In the genomic region with DNA sequence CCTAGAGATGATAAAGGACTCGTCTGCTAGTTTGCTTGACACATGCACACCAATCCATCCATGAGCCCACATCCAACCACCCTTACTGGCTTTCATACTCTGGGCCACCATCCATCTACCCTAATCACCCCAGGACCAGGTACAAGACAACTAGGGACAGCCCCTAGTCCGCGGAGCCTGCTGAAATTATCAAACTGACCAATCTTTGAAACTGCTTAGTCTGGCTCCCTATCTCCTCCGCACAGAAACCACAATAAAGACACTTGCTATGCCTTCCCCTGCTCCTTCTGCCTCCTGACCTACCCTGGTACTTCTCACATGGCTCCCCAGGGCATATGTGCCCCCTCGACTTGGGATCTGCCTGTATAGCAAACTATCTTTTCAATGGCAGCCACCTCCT, we compare ENCODE assay signal across 1 cellular context.
TF ChIP-seq lines count a peak whose summit lies in the region.

No MANE protein-coding gene starts in this region.

TF ChIP-seq in K562, 482 proteins besides CTCF, POLR2A, EP300 and RAD21 (continued from another document and continues in another):
- no peak for TF ChIP-seq RNF219 (CRISPR knock-in tag; IDR thresholded peaks at IDR 0.05)
- TF ChIP-seq PBX2 (CRISPR knock-in tag; IDR thresholded peaks at IDR 0.05; ENCODE audit: low read depth): no peak
- no peak for TF ChIP-seq PBX2 (tag; conservative IDR thresholded peaks at IDR 0.05; ENCODE audit: low read depth)
- no peak for TF ChIP-seq HNRNPLL (IDR thresholded peaks at IDR 0.05; ENCODE audit: low read depth, low read length, poor library complexity, severe bottlenecking)
- TF ChIP-seq NR4A1 (CRISPR knock-in tag; IDR thresholded peaks at IDR 0.05): no peak
- TF ChIP-seq NR4A1 (tag; IDR thresholded peaks at IDR 0.05): no peak
- TF ChIP-seq IRF1 (CRISPR knock-in tag; IDR thresholded peaks at IDR 0.05; ENCODE audit: borderline replicate concordance): no peak
- no peak for TF ChIP-seq KAT2B (IDR thresholded peaks at IDR 0.05; ENCODE audit: low read depth, low read length)
- TF ChIP-seq LCOR (CRISPR knock-in tag; IDR thresholded peaks at IDR 0.05): no peak
- no peak for TF ChIP-seq ZNF668 (CRISPR knock-in tag; IDR thresholded peaks at IDR 0.05)
- TF ChIP-seq ZNF764 (CRISPR knock-in tag; IDR thresholded peaks at IDR 0.05; ENCODE audit: low read depth): no peak
- TF ChIP-seq SOX6 (IDR thresholded peaks at IDR 0.05): peak; percentile 94
- no peak for TF ChIP-seq SMARCA5 (IDR thresholded peaks at IDR 0.05)
- TF ChIP-seq ZNF639 (CRISPR knock-in tag; conservative IDR thresholded peaks at IDR 0.05 in 1 of 2, IDR thresholded peaks at IDR 0.05 in 1 of 2): no peak
- TF ChIP-seq ZNF224 (CRISPR knock-in tag; IDR thresholded peaks at IDR 0.05): no peak
- no peak for TF ChIP-seq STAG1 (CRISPR knock-in tag; IDR thresholded peaks at IDR 0.05; ENCODE audit: borderline replicate concordance)
- no peak for TF ChIP-seq HNRNPH1 (optimal IDR thresholded peaks at IDR 0.05; ENCODE audit: low read depth, low read length)
- no peak for TF ChIP-seq FOXP1 (CRISPR knock-in tag; IDR thresholded peaks at IDR 0.05)
- TF ChIP-seq CBX8 (IDR thresholded peaks at IDR 0.05; ENCODE audit: borderline replicate concordance, extremely low read depth, low read depth, low read length, poor library complexity, severe bottlenecking): no peak
- TF ChIP-seq TAF1 (IDR thresholded peaks at IDR 0.05; ENCODE audit: control insufficient read depth, extremely low read depth, insufficient read depth, low read length, severe bottlenecking): no peak
- TF ChIP-seq ZBTB11 (CRISPR knock-in tag; IDR thresholded peaks at IDR 0.05): peak in 1 of 3 experiments; percentile 59; a peak in 1 of 6 replicates
- TF ChIP-seq, protein P1, sequence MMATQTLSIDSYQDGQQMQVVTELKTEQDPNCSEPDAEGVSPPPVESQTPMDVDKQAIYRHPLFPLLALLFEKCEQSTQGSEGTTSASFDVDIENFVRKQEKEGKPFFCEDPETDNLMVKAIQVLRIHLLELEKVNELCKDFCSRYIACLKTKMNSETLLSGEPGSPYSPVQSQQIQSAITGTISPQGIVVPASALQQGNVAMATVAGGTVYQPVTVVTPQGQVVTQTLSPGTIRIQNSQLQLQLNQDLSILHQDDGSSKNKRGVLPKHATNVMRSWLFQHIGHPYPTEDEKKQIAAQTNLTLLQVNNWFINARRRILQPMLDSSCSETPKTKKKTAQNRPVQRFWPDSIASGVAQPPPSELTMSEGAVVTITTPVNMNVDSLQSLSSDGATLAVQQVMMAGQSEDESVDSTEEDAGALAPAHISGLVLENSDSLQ (IDR thresholded peaks at IDR 0.05): peak; percentile 8; the same call in 1 of the 2 replicates
- peak; percentile 84 for TF ChIP-seq HMBOX1 (IDR thresholded peaks at IDR 0.05)
- TF ChIP-seq ARID3B (CRISPR knock-in tag; IDR thresholded peaks at IDR 0.05; ENCODE audit: borderline replicate concordance): no peak
- TF ChIP-seq CBX2 (IDR thresholded peaks at IDR 0.05; ENCODE audit: insufficient read depth, low read length, poor library complexity, severe bottlenecking): no peak
- no peak for TF ChIP-seq ZNF124 (CRISPR knock-in tag; IDR thresholded peaks at IDR 0.05)
- no peak for TF ChIP-seq HCFC1 (IDR thresholded peaks at IDR 0.05; ENCODE audit: low read depth, low read length)
- no peak for TF ChIP-seq POLR3A (IDR thresholded peaks at IDR 0.05; ENCODE audit: borderline replicate concordance, extremely low read depth, insufficient read depth, insufficient read length)
- TF ChIP-seq SPI1 (IDR thresholded peaks at IDR 0.05; ENCODE audit: borderline replicate concordance, low read depth, low read length): no peak
- no peak for TF ChIP-seq ARID2 (IDR thresholded peaks at IDR 0.05)
- no peak for TF ChIP-seq MEF2A (IDR thresholded peaks at IDR 0.05; ENCODE audit: control insufficient read depth, low read depth, low read length)
- TF ChIP-seq TRIM28 (IDR thresholded peaks at IDR 0.05): no peak
- TF ChIP-seq, protein P2, sequence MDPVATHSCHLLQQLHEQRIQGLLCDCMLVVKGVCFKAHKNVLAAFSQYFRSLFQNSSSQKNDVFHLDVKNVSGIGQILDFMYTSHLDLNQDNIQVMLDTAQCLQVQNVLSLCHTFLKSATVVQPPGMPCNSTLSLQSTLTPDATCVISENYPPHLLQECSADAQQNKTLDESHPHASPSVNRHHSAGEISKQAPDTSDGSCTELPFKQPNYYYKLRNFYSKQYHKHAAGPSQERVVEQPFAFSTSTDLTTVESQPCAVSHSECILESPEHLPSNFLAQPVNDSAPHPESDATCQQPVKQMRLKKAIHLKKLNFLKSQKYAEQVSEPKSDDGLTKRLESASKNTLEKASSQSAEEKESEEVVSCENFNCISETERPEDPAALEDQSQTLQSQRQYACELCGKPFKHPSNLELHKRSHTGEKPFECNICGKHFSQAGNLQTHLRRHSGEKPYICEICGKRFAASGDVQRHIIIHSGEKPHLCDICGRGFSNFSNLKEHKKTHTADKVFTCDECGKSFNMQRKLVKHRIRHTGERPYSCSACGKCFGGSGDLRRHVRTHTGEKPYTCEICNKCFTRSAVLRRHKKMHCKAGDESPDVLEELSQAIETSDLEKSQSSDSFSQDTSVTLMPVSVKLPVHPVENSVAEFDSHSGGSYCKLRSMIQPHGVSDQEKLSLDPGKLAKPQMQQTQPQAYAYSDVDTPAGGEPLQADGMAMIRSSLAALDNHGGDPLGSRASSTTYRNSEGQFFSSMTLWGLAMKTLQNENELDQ (CRISPR knock-in tag; IDR thresholded peaks at IDR 0.05; ENCODE audit: borderline replicate concordance): no peak
- TF ChIP-seq SMAD3 (CRISPR knock-in tag; conservative IDR thresholded peaks at IDR 0.05): 0 out of 2 replicates have a peak, but pooled peaks have one; percentile 31
- TF ChIP-seq RCOR1 (IDR thresholded peaks at IDR 0.05; ENCODE audit: borderline replicate concordance in 1 of 2, low read depth in 2 of 2, low read length in 2 of 2): peak in 1 of 2 experiments; percentile 90; a peak in 2 of 4 replicates
- TF ChIP-seq HDAC2 (IDR thresholded peaks at IDR 0.05): peak; percentile 50; the same call in 1 of the 2 replicates
- TF ChIP-seq SREBF1 (IDR thresholded peaks at IDR 0.05; ENCODE audit: borderline replicate concordance, low read depth, low read length): no peak
- TF ChIP-seq E2F6 (IDR thresholded peaks at IDR 0.05; ENCODE audit: borderline replicate concordance in 1 of 2, extremely low read depth in 1 of 2, insufficient read depth in 1 of 2, insufficient read length in 1 of 2, low read depth in 1 of 2, low read length in 1 of 2, poor library complexity in 1 of 2, severe bottlenecking in 1 of 2): no peak
